Comparison of ENCODE assay signal across 22 cellular contexts in genomic region chr7:28477041-28477442, GRCh38.
"Had no signal": no experiment of that assay in that cellular context is flagged by ENCODE, and none has a peak within 500 bp of the region (broad histone marks: within the 10 kb centered on the region; RNA-seq: fewer than 3 reads in every experiment).

No MANE protein-coding gene starts in this region.

- DNase-seq: activated B cell treated with CpG ODN at 0.5 μM for 24 hours; activated CD4-positive, alpha-beta memory T cell treated with anti-CD3 and anti-CD28 coated beads for 36 hours; activated CD4-positive, alpha-beta T cell treated with anti-CD3 and anti-CD28 coated beads, Interleukin-2, amount 10 ng/mL, durations not matched to agents 7 days and 5 days; activated CD8-positive, alpha-beta memory T cell treated with anti-CD3 and anti-CD28 coated beads for 24 hours; activated gamma-delta T cell; activated naive CD4-positive, alpha-beta T cell treated with anti-CD3 and anti-CD28 coated beads for 36 hours; activated T-cell treated with anti-CD3 and anti-CD28 coated beads, Interleukin-2, amount 50 U/mL, for 48 hours; amygdala; MG63; NCI-H1092; NCI-H1417; NCI-H1694; NCI-H2029; NCI-H2107; NCI-H2171 treated with DMSO at 0.1 percent for 48 hours; NCI-H226; NCI-H526; NCI-H82; Right ventricle myocardium superior; SJCRH30; T-helper 9 cell had no signal

- H3K27ac ChIP-seq: RWPE1, SJCRH30 had no signal

- H3K9me3 ChIP-seq: MG63, SJCRH30 had no signal

- H3K27me3 ChIP-seq: MG63, SJCRH30 had no signal

- H3K36me3 ChIP-seq: SJCRH30 had no signal

- H3K4me3 ChIP-seq: MG63, SJCRH30 had no signal
